ENCODE assay signal across 24 cellular contexts in genomic region chr5:41885286-41885685, GRCh38. TPM values are rescaled to one million over a fixed set of nuclear protein-coding genes. Genes with fewer than 3 reads are reported as not detected.
A peak's percentile ranks its signal among the peaks of the same experiment; 100 is the strongest.
DNase-seq lines count a peak whose midpoint lies in the region; ATAC-seq lines count a peak whose summit lies in the region.
"Had no signal": no experiment of that assay in that cellular context is flagged by ENCODE, and none has a peak within 500 bp of the region (broad histone marks: within the 10 kb centered on the region; RNA-seq: fewer than 3 reads in every experiment).

No MANE protein-coding gene starts in this region.

- H2AFZ ChIP-seq in neuronal stem cell (ENCODE audit: low read length): no peak overlapping the region
- H2AFZ ChIP-seq: GM23338 had no signal

- H3K36me3 Mint-ChIP-seq in activated T-helper 2 cell treated with anti-CD3 and anti-CD28 coated beads, Interferon-gamma antibody, Interleukin-2, Interleukin-4, amounts not matched to agents 10 μg/mL and 5 μg/mL and 100 μg/mL, durations not matched to agents 14 hours and 24 hours and 36 hours (ENCODE audit: low read depth): no peaks in the 10 kb centered on the region
- H3K36me3 Mint-ChIP-seq: CD4-positive, alpha-beta memory T cell; T-cell had no signal

- H3K36me3 ChIP-seq in neuronal stem cell (replicated peaks in 1 of 2; ENCODE audit: control insufficient read depth in 2 of 2, insufficient read depth in 2 of 2, low read length in 2 of 2): no peaks in the 10 kb centered on the region

- H3K27ac Mint-ChIP-seq in activated T-helper 2 cell treated with anti-CD3 and anti-CD28 coated beads, Interferon-gamma antibody, Interleukin-2, Interleukin-4, amounts not matched to agents 10 μg/mL and 5 μg/mL and 100 μg/mL, durations not matched to agents 14 hours and 24 hours and 36 hours: peak overlapping the region; percentile 54
- H3K27ac Mint-ChIP-seq: CD4-positive, alpha-beta memory T cell; GM23338; H9; T-cell had no signal

- no peaks in the 10 kb centered on the region for H3K4me1 ChIP-seq in neuronal stem cell (ENCODE audit: control insufficient read depth in 2 of 2, insufficient read depth in 1 of 2, low read depth in 1 of 2, low read length in 2 of 2)

- peaks cover 20% of the 10 kb centered on the region for H3K4me1 Mint-ChIP-seq in activated T-helper 2 cell treated with anti-CD3 and anti-CD28 coated beads, Interferon-gamma antibody, Interleukin-2, Interleukin-4, amounts not matched to agents 10 μg/mL and 5 μg/mL and 100 μg/mL, durations not matched to agents 14 hours and 24 hours and 36 hours (ENCODE audit: low read depth)
- H3K4me1 Mint-ChIP-seq: CD4-positive, alpha-beta memory T cell; GM23338; H9 had no signal

- DNase-seq in activated T-helper 2 cell treated with anti-CD3 and anti-CD28 coated beads, Interferon-gamma antibody, Interleukin-2, Interleukin-4, amounts not matched to agents 10 μg/mL and 5 μg/mL and 100 μg/mL, durations not matched to agents 14 hours and 24 hours and 36 hours (ENCODE audit: low spot score): no peak
- DNase-seq in neuronal stem cell (ENCODE audit: low spot score) (no peak), T1000 (lab: John Stamatoyannopoulos, UW) (no peak)
- DNase-seq: C1 segment of cervical spinal cord; CD4-positive, alpha-beta memory T cell; COR-L47; H9; KBM-7; NCI-H1048; NCI-H1417; NCI-H1694; NCI-H2029 treated with DMSO at 0.1 percent for 48 hours; NCI-H446 treated with DMSO at 0.1 percent for 48 hours; NCI-H526; NCI-H82; NK-92 treated with Interleukin-12 subunit alpha and Interleukin-12 subunit beta, amount 100 ng/mL, for 24 hours; Right ventricle myocardium superior; RPMI8226; T-cell had no signal

- H3K9me3 Mint-ChIP-seq in activated T-helper 2 cell treated with anti-CD3 and anti-CD28 coated beads, Interferon-gamma antibody, Interleukin-2, Interleukin-4, amounts not matched to agents 10 μg/mL and 5 μg/mL and 100 μg/mL, durations not matched to agents 14 hours and 24 hours and 36 hours: no peaks in the 10 kb centered on the region
- H3K9me3 Mint-ChIP-seq: CD4-positive, alpha-beta memory T cell; T-cell had no signal

- H2BK5ac ChIP-seq in neuronal stem cell (ENCODE audit: low read length): no peak overlapping the region

- no peak overlapping the region for H3K4me3 ChIP-seq in neuronal stem cell (ENCODE audit: low read length in 2 of 2)
- H3K4me3 ChIP-seq: GM23338 had no signal

- H3K14ac ChIP-seq in neuronal stem cell (ENCODE audit: low read length): no peak overlapping the region

- intact Hi-C loops in activated T-helper 2 cell treated with anti-CD3 and anti-CD28 coated beads, Interferon-gamma antibody, Interleukin-2, Interleukin-4, amounts not matched to agents 10 μg/mL and 5 μg/mL and 100 μg/mL, durations not matched to agents 14 hours and 24 hours and 36 hours (cut with micrococcal nuclease): no loop called here

- no peak overlapping the region for H3K4ac ChIP-seq in neuronal stem cell (ENCODE audit: low read length)

- no peak overlapping the region for H4K8ac ChIP-seq in neuronal stem cell (ENCODE audit: low read depth, low read length)

- H3K27me3 Mint-ChIP-seq in activated T-helper 2 cell treated with anti-CD3 and anti-CD28 coated beads, Interferon-gamma antibody, Interleukin-2, Interleukin-4, amounts not matched to agents 10 μg/mL and 5 μg/mL and 100 μg/mL, durations not matched to agents 14 hours and 24 hours and 36 hours (ENCODE audit: low read depth): no peaks in the 10 kb centered on the region

- H3K4me3 Mint-ChIP-seq in activated T-helper 2 cell treated with anti-CD3 and anti-CD28 coated beads, Interferon-gamma antibody, Interleukin-2, Interleukin-4, amounts not matched to agents 10 μg/mL and 5 μg/mL and 100 μg/mL, durations not matched to agents 14 hours and 24 hours and 36 hours (ENCODE audit: low read depth): no peak overlapping the region
- H3K4me3 Mint-ChIP-seq: CD4-positive, alpha-beta memory T cell; GM23338; H9; T-cell had no signal

- peak; percentile 68 for ATAC-seq in GM18498 (IDR thresholded peaks at IDR 0.05; ENCODE audit: unreplicated experiment)
- ATAC-seq in GM18511 (IDR thresholded peaks at IDR 0.05; ENCODE audit: unreplicated experiment): peak; percentile 73
- peak; percentile 49 for ATAC-seq in GM21825 (IDR thresholded peaks at IDR 0.05; ENCODE audit: unreplicated experiment)
- ATAC-seq in HG03469 (IDR thresholded peaks at IDR 0.05; ENCODE audit: unreplicated experiment): no peak
- ATAC-seq: GM23338, T-cell had no signal

- H2BK15ac ChIP-seq in neuronal stem cell (ENCODE audit: low read length): no peak overlapping the region

- no peak overlapping the region for H3K9ac ChIP-seq in neuronal stem cell (ENCODE audit: low read depth, low read length, poor library complexity)

- no peaks in the 10 kb centered on the region for H3K79me1 ChIP-seq in neuronal stem cell (ENCODE audit: low read depth, low read length)

- peaks cover 0 to 5% (median 0%) of the 10 kb centered on the region in 3 experiments for H3K27me3 ChIP-seq in neuronal stem cell (ENCODE audit: control insufficient read depth in 3 of 3, insufficient read depth in 3 of 3, low read depth in 1 of 3, low read length in 3 of 3)

- no peak overlapping the region for H3K4me2 ChIP-seq in neuronal stem cell (ENCODE audit: insufficient read depth, low read length, poor library complexity, severe bottlenecking)
- H3K4me2 ChIP-seq: GM23338 had no signal

- H2BK12ac ChIP-seq in neuronal stem cell (ENCODE audit: low read length): no peak overlapping the region

- H3K27ac ChIP-seq in neuronal stem cell (replicated peaks; ENCODE audit: low read length): no peak overlapping the region

- H4K91ac ChIP-seq in neuronal stem cell (ENCODE audit: low read depth, low read length, poor library complexity): no peak overlapping the region

- H3K9me3 ChIP-seq in neuronal stem cell (replicated peaks in 1 of 2; ENCODE audit: control insufficient read depth in 2 of 2, insufficient read depth in 1 of 2, low read depth in 1 of 2, low read length in 2 of 2): peaks cover 2 to 5% of the 10 kb centered on the region in 2 donors

- no peak overlapping the region for H2AK5ac ChIP-seq in neuronal stem cell (ENCODE audit: low read depth, low read length)

- no peak overlapping the region for H2BK120ac ChIP-seq in neuronal stem cell (ENCODE audit: low read depth, low read length)

- no peak overlapping the region for H3K18ac ChIP-seq in neuronal stem cell (ENCODE audit: low read length)

- no peak overlapping the region for H3K23ac ChIP-seq in neuronal stem cell (ENCODE audit: low read depth, low read length, poor library complexity)

RNA-seq across cellular contexts. Expression of gene OXCT1, which starts 15.1 kb away (rescaled TPM):
- 118 and 123 TPM in 2 replicates for total RNA-seq in activated T-helper 2 cell treated with anti-CD3 and anti-CD28 coated beads, Interferon-gamma antibody, Interleukin-2, Interleukin-4, amounts not matched to agents 10 μg/mL and 5 μg/mL and 100 μg/mL, durations not matched to agents 14 hours and 24 hours and 36 hours
- 12.3 TPM for polyA plus RNA-seq in neuronal stem cell (2013, experiment 1 of 2)
- 12.5 TPM for polyA plus RNA-seq in neuronal stem cell (2013, experiment 2 of 2)

RNA-seq across cellular contexts. Expression of gene RIMOC1, which starts 18.9 kb away (rescaled TPM):
- 26.6 and 28.7 TPM in 2 replicates for total RNA-seq in activated T-helper 2 cell treated with anti-CD3 and anti-CD28 coated beads, Interferon-gamma antibody, Interleukin-2, Interleukin-4, amounts not matched to agents 10 μg/mL and 5 μg/mL and 100 μg/mL, durations not matched to agents 14 hours and 24 hours and 36 hours
- 20.9 TPM for polyA plus RNA-seq in neuronal stem cell (2013, experiment 1 of 2)
- 21.7 TPM for polyA plus RNA-seq in neuronal stem cell (2013, experiment 2 of 2)

RNA-seq across cellular contexts. Expression of gene FBXO4, which starts 39.8 kb away (rescaled TPM):
- 16.1 and 17.2 TPM in 2 replicates for total RNA-seq in activated T-helper 2 cell treated with anti-CD3 and anti-CD28 coated beads, Interferon-gamma antibody, Interleukin-2, Interleukin-4, amounts not matched to agents 10 μg/mL and 5 μg/mL and 100 μg/mL, durations not matched to agents 14 hours and 24 hours and 36 hours
- polyA plus RNA-seq in neuronal stem cell (2013, experiment 1 of 2): 5.7 TPM
- 5.3 TPM for polyA plus RNA-seq in neuronal stem cell (2013, experiment 2 of 2)
